9 cellular contexts compared by ENCODE assay signal in genomic region chr2:121647396-121647795, GRCh38. TPM values are rescaled to one million over a fixed set of nuclear protein-coding genes. Genes with fewer than 3 reads are reported as not detected.
DNase-seq lines count a peak whose midpoint lies in the region; FAIRE-seq and TF ChIP-seq lines count a peak whose summit lies in the region.
"Had no signal": no experiment of that assay in that cellular context is flagged by ENCODE, and none has a peak within 500 bp of the region (broad histone marks: within the 10 kb centered on the region; RNA-seq: fewer than 3 reads in every experiment).

No MANE protein-coding gene starts in this region.

- FAIRE-seq in astrocyte (lab: Jason Lieb, UNC): no peak
- FAIRE-seq: G401.6 had no signal

- no peak overlapping the region for H2AK5ac ChIP-seq in H9 (ENCODE audit: insufficient read length, low read length)

- DNase-seq in H9 (no peak), astrocyte (ENCODE audit: low read depth) (no peak), mesothelial cell of epicardium (ENCODE audit: low spot score in 2 of 2, unreplicated experiment in 2 of 2) (no peak), head of caudate nucleus (no peak), NCI-H2029 (lab: John Stamatoyannopoulos, UW) (no peak), NCI-H524 treated with DMSO at 0.1 percent for 48 hours (lab: John Stamatoyannopoulos, UW) (no peak), NCI-H1417 treated with DMSO at 0.1 percent for 48 hours (lab: John Stamatoyannopoulos, UW) (no peak)

- H3K79me2 ChIP-seq in ACC112 (ENCODE audit: control insufficient read depth, insufficient read depth, low read length, unreplicated experiment) (peaks cover 87% of the 10 kb centered on the region), H9 (ENCODE audit: insufficient read depth, low read length) (peaks cover 19% of the 10 kb centered on the region; the same call in 1 of the 2 replicates), astrocyte (ENCODE audit: insufficient read depth, low read length) (peaks cover 87% of the 10 kb centered on the region)

- H3K27me3 ChIP-seq in ACC112 (ENCODE audit: insufficient read depth, low read length) (no peaks in the 10 kb centered on the region), H9 (ENCODE audit: insufficient read depth, low read length) (no peaks in the 10 kb centered on the region), astrocyte (ENCODE audit: insufficient read depth, low read length) (no peaks in the 10 kb centered on the region)

- no peaks in the 10 kb centered on the region for H4K20me1 ChIP-seq in H9 (ENCODE audit: control insufficient read depth, insufficient read depth, insufficient read length)
- peaks cover 30% of the 10 kb centered on the region for H4K20me1 ChIP-seq in astrocyte (ENCODE audit: insufficient read depth, low read length)

- no peak overlapping the region for H2BK15ac ChIP-seq in H9 (ENCODE audit: low read depth, low read length)

- no peak overlapping the region for H2BK12ac ChIP-seq in H9 (ENCODE audit: insufficient read length, low read depth, low read length)

- no peak overlapping the region for H3K14ac ChIP-seq in H9 (ENCODE audit: insufficient read depth, low read length)

- H4K91ac ChIP-seq in H9 (ENCODE audit: insufficient read length, low read depth, low read length): no peak overlapping the region

- no peak overlapping the region for H2BK20ac ChIP-seq in H9 (ENCODE audit: low read depth, low read length, poor library complexity, severe bottlenecking)

- intact Hi-C loops in head of caudate nucleus (cut with DNase I): no loop called here

- no peak overlapping the region for H2BK120ac ChIP-seq in H9 (ENCODE audit: low read depth, low read length, poor library complexity, severe bottlenecking)

- WGBS in H9 (ENCODE audit: extremely low coverage, insufficient read length, low lambda C conversion rate): no CpG with 5 or more reads among the region's 1 CpG

- H3K4me1 Mint-ChIP-seq in H9: peaks cover 20 to 23% of the 10 kb centered on the region in 2 experiments
- H3K4me1 Mint-ChIP-seq in astrocyte (ENCODE audit: low read depth, unreplicated experiment): peaks cover 5% of the 10 kb centered on the region
- peaks cover 31% of the 10 kb centered on the region for H3K4me1 Mint-ChIP-seq in mesothelial cell of epicardium

- H3K56ac ChIP-seq in H9 (ENCODE audit: insufficient read length, low read depth, low read length): no peak overlapping the region

- H3K27ac ChIP-seq in ACC112 (ENCODE audit: low read depth, low read length) (peak overlapping the region; percentile 90), H9 (ENCODE audit: insufficient read length, low read depth, low read length) (no peak overlapping the region), astrocyte (ENCODE audit: low read depth, low read length) (no peak overlapping the region)

- H4K5ac ChIP-seq in H9 (ENCODE audit: insufficient read length, low read depth, low read length): no peak overlapping the region

- no peak overlapping the region for H3K23ac ChIP-seq in H9 (ENCODE audit: insufficient read length, low read depth, low read length)

- no peak overlapping the region for H2AFZ ChIP-seq in ACC112 (ENCODE audit: low read length, unreplicated experiment)
- H2AFZ ChIP-seq in H9 (ENCODE audit: low read length): no peak overlapping the region
- no peak overlapping the region for H2AFZ ChIP-seq in astrocyte (ENCODE audit: low read depth, low read length)

- H3K18ac ChIP-seq in H9 (ENCODE audit: insufficient read length, low read depth, low read length): no peak overlapping the region

- peaks cover 12% of the 10 kb centered on the region for H3K23me2 ChIP-seq in H9 (ENCODE audit: insufficient read length, low read depth, low read length, poor library complexity, severe bottlenecking)

- H3K36me3 Mint-ChIP-seq in H9 (ENCODE audit: insufficient read depth in 1 of 3, low read depth in 3 of 3) (peaks cover 0 to 8% (median under 1%) of the 10 kb centered on the region in 3 experiments; a peak in 5 of 7 replicates), astrocyte (ENCODE audit: low read depth, unreplicated experiment) (no peaks in the 10 kb centered on the region), mesothelial cell of epicardium (no peaks in the 10 kb centered on the region)

- H3K36me3 ChIP-seq in ACC112 (ENCODE audit: insufficient read depth, low read length) (no peaks in the 10 kb centered on the region), astrocyte (ENCODE audit: insufficient read depth, low read length) (no peaks in the 10 kb centered on the region)

- H3K27ac Mint-ChIP-seq in H9 (no peak overlapping the region; a peak in 1 of 7 replicates), astrocyte (ENCODE audit: unreplicated experiment) (no peak overlapping the region), mesothelial cell of epicardium (peak overlapping the region; percentile 69)

- no peak overlapping the region for H2BK5ac ChIP-seq in H9 (ENCODE audit: insufficient read length, low read length)

- H3K4ac ChIP-seq in H9 (ENCODE audit: low read depth, low read length): no peak overlapping the region

- H3K4me2 ChIP-seq in H9 (ENCODE audit: insufficient read depth, insufficient read length, low read length) (no peak overlapping the region), astrocyte (ENCODE audit: low read length) (peak overlapping the region; percentile 87)

- H3K4me1 ChIP-seq in ACC112 (ENCODE audit: control insufficient read depth, insufficient read depth, low read length, unreplicated experiment) (peaks cover 14% of the 10 kb centered on the region), H9 (ENCODE audit: insufficient read depth, low read length) (no peaks in the 10 kb centered on the region), astrocyte (ENCODE audit: insufficient read depth, low read length) (peaks cover 16% of the 10 kb centered on the region)

- H3K9me3 ChIP-seq in H9 (ENCODE audit: control insufficient read depth, low read depth, low read length): no peaks in the 10 kb centered on the region
- no peaks in the 10 kb centered on the region for H3K9me3 ChIP-seq in astrocyte (ENCODE audit: insufficient read depth, low read depth, low read length)

- H3T11ph ChIP-seq in H9 (ENCODE audit: low read length): no peak overlapping the region

- H3K4me3 Mint-ChIP-seq in H9 (peak overlapping the region; percentile 96 to 98), astrocyte (ENCODE audit: unreplicated experiment) (peak overlapping the region; percentile 94), mesothelial cell of epicardium (peak overlapping the region; percentile 93)

- no peaks in the 10 kb centered on the region for H3K27me3 Mint-ChIP-seq in H9 (ENCODE audit: low read depth)
- H3K27me3 Mint-ChIP-seq in astrocyte (ENCODE audit: low read depth, unreplicated experiment): no peaks in the 10 kb centered on the region
- no peaks in the 10 kb centered on the region for H3K27me3 Mint-ChIP-seq in mesothelial cell of epicardium (ENCODE audit: low read depth)

- H3K9me3 Mint-ChIP-seq in H9 (no peaks in the 10 kb centered on the region), astrocyte (ENCODE audit: unreplicated experiment) (no peaks in the 10 kb centered on the region), mesothelial cell of epicardium (no peaks in the 10 kb centered on the region)

- H3K79me1 ChIP-seq in H9 (ENCODE audit: insufficient read depth, low read depth, low read length, poor library complexity, severe bottlenecking): peaks cover 5% of the 10 kb centered on the region

- H4K8ac ChIP-seq in H9 (replicated peaks; ENCODE audit: insufficient read length, low read depth, low read length): no peak overlapping the region

- TF ChIP-seq CTCF in H9 (conservative IDR thresholded peaks at IDR 0.05) (no peak), astrocyte (IDR thresholded peaks at IDR 0.05; ENCODE audit: insufficient read depth, low read depth, low read length) (no peak), mesothelial cell of epicardium (IDR thresholded peaks at IDR 0.05; ENCODE audit: unreplicated experiment) (no peak)

- peak overlapping the region; percentile 80 for H3K4me3 ChIP-seq in ACC112 (ENCODE audit: low read depth, low read length)
- H3K4me3 ChIP-seq in astrocyte (ENCODE audit: insufficient read depth, low read depth, low read length): peak overlapping the region; percentile 83

- H3K9ac ChIP-seq in H9 (ENCODE audit: extremely low read depth, insufficient read length, low read length) (no peak overlapping the region), astrocyte (ENCODE audit: low read length) (peak overlapping the region; percentile 91)

RNA-seq across cellular contexts. Expression of gene CLASP1, which starts 1.9 kb away (rescaled TPM):
- total RNA-seq in H9 (2021): 45.9 and 51.9 TPM in 2 replicates
- total RNA-seq in astrocyte: 50.6 and 56.7 TPM in 2 replicates
- 94.0 to 99.8 TPM (median 98.6 TPM) in 3 replicates for total RNA-seq in mesothelial cell of epicardium
